In the genomic region with DNA sequence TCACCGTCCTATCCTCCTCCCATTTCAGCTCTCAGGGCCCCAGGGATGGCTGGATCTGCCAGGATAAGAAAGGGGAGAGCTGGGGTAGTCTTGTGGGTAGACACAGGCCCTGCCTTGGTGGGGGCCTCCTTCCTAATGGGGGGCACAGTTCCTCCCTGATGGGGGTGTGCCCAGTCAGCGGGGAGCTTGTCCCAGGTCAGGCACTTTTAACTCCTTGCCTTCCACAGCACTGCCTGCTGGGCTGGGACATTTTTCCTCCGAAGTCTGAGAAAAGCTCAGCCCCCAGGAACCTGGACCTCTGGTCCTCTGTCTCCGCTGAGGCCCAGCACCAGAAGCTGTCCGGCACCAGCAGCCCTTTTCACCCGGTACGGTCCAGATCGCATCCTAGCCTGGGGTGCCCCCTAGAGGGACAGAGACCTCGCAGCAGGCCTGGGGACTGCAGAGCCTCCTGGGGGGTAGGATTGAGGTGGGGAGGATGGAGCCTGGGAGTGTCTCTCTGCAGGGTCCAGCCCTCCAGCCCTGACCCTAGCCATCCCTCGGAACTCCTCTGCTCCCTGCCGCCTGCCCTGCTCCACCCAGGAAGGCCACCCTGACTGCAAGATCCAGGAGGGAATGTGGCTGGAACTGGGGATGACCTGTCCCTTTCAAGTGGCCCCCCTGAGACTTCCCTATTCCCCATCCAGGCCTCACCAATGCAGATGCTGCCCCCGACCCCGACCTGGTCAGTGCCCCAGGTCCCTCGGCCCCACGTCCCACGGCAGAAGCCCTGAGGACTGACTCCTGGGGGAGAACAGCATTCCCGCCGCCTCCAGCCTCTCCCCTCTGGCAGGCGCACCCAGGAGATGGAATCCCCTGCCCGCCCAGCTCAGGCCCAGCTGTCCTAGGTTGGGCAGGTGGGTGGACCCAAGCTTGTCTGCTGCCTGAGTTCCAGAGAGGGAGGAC, we compare ENCODE assay signal across 1 cellular context.
TF ChIP-seq lines count a peak whose summit lies in the region.

No MANE protein-coding gene starts in this region.

TF ChIP-seq in SK-N-SH treated with all-trans-retinoic acid at 6 μM for 48 hours, 23 proteins besides CTCF, POLR2A, EP300 and RAD21 (continued from another document):
- TF ChIP-seq PATZ1 (CRISPR knock-in tag; IDR thresholded peaks at IDR 0.05; ENCODE audit: borderline replicate concordance) (no peak), ZC3H10 (CRISPR knock-in tag; IDR thresholded peaks at IDR 0.05) (no peak), SNAI2 (CRISPR knock-in tag; IDR thresholded peaks at IDR 0.05) (no peak), ISL1 (CRISPR knock-in tag; IDR thresholded peaks at IDR 0.05) (no peak), CSDC2 (CRISPR knock-in tag; IDR thresholded peaks at IDR 0.05) (no peak), GLIS3 (CRISPR knock-in tag; IDR thresholded peaks at IDR 0.05) (no peak), ZNF70 (CRISPR knock-in tag; IDR thresholded peaks at IDR 0.05) (no peak), BACH2 (CRISPR knock-in tag; IDR thresholded peaks at IDR 0.05; ENCODE audit: borderline replicate concordance) (no peak), ESRRG (CRISPR knock-in tag; IDR thresholded peaks at IDR 0.05) (no peak)
- TF ChIP-seq, protein P1, sequence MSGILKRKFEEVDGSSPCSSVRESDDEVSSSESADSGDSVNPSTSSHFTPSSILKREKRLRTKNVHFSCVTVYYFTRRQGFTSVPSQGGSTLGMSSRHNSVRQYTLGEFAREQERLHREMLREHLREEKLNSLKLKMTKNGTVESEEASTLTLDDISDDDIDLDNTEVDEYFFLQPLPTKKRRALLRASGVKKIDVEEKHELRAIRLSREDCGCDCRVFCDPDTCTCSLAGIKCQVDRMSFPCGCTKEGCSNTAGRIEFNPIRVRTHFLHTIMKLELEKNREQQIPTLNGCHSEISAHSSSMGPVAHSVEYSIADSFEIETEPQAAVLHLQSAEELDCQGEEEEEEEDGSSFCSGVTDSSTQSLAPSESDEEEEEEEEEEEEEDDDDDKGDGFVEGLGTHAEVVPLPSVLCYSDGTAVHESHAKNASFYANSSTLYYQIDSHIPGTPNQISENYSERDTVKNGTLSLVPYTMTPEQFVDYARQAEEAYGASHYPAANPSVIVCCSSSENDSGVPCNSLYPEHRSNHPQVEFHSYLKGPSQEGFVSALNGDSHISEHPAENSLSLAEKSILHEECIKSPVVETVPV (CRISPR knock-in tag; IDR thresholded peaks at IDR 0.05), result no peak
TF ChIP-seq in SK-N-SH treated with all-trans-retinoic acid at 6 μM for 48 hours: peak in this region for 0.
